ENCODE assay signal across 1 cellular context in genomic region chr11:18254781-18255361, GRCh38.
TF ChIP-seq lines count a peak whose summit lies in the region.

No MANE protein-coding gene starts in this region.

TF ChIP-seq in H1, 55 proteins besides CTCF, POLR2A, EP300 and RAD21:
- TF ChIP-seq RNF2 (IDR thresholded peaks at IDR 0.05; ENCODE audit: borderline replicate concordance, low read depth, low read length, missing control alignments, poor library complexity, severe bottlenecking) = no peak
- TF ChIP-seq POU5F1 (IDR thresholded peaks at IDR 0.05; ENCODE audit: low read depth, low read length) = no peak
- TF ChIP-seq BCL11A (IDR thresholded peaks at IDR 0.05; ENCODE audit: low read depth in 2 of 2, low read length in 2 of 2) = no peak
- TF ChIP-seq SIRT6 (IDR thresholded peaks at IDR 0.05; ENCODE audit: low read length) = no peak
- no peak for TF ChIP-seq EZH2 (IDR thresholded peaks at IDR 0.05; ENCODE audit: low read depth, low read length, severe bottlenecking)
- no peak for TF ChIP-seq MAX (IDR thresholded peaks at IDR 0.05)
- no peak for TF ChIP-seq CHD7 (IDR thresholded peaks at IDR 0.05; ENCODE audit: insufficient replicate concordance, low read length)
- TF ChIP-seq SP4 (IDR thresholded peaks at IDR 0.05; ENCODE audit: low read length) = no peak
- no peak for TF ChIP-seq KDM5A (IDR thresholded peaks at IDR 0.05; ENCODE audit: low read length)
- TF ChIP-seq ATF2 (IDR thresholded peaks at IDR 0.05; ENCODE audit: low read length) = no peak
